Comparison of ENCODE assay signal across 8 cellular contexts in the genomic region with DNA sequence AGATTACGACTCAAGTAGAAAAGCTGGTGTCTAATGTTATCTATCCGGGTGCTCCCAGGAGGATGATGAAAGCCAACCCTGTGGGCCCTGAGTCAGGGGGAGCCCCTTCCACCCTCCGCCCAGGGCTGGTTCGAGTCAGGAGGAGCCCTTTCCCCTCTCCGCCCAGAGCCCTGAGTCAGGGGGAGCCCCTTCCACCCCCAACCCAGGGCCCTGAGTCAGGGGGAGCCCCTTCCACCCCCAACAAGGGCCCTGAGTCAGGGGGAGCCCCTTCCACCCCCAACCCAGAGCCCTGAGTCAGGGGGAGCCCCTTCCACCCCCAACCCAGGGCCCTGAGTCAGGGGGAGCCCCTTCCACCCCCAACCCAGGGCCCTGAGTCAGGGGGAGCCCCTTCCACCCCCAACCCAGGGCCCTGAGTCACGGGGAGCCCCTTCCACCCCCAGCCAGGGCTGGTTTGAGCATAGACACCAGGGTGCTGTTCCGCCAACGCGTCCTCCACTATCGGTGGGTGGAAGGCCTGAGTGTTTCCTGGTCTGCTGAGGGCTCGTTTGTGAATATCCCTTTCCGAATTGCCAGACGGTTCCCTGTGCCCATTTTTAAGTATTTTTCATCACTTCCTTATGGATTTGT.
DNase-seq lines count a peak whose midpoint lies in the region; ATAC-seq lines count a peak whose summit lies in the region.
"Not testable (repeated sequence)": the region's sequence is repeated elsewhere in the genome, so short reads cannot be mapped to it uniquely, and the experiment has no call there.

No MANE protein-coding gene starts in this region.

- peaks cover 19 to 41% (median 20%) of the 10 kb centered on the region in 3 donors for H3K27me3 Mint-ChIP-seq in naive B cell

- H3K4me1 Mint-ChIP-seq in naive B cell, result not testable (repeated sequence)

- not testable (repeated sequence) for H3K4me3 Mint-ChIP-seq in naive B cell

- not testable (repeated sequence) for H3K9me3 Mint-ChIP-seq in naive B cell

- DNase-seq in NOMO-1 treated with dmso at 0.1 percent for 144 hours (lab: John Stamatoyannopoulos, UW; ENCODE audit: unreplicated experiment) (peak; percentile 34), activated T-cell treated with anti-CD3 and anti-CD28 coated beads for 24 hours (ENCODE audit: low read depth) (peak; percentile 1), naive B cell (peak; percentile 5)
- DNase-seq in activated CD4-positive, alpha-beta T cell treated with anti-CD3 and anti-CD28 coated beads for 24 hours (ENCODE audit: low read depth in 2 of 2), result peak; percentile 2 to 14
- DNase-seq in activated T-helper 9 cell treated with anti-CD3 and anti-CD28 coated beads, Interleukin-2, amount 50 U/mL, for 16 hours (ENCODE audit: low read depth), result peak; percentile 6
- DNase-seq in stimulated activated CD4-positive, alpha-beta T cell treated with anti-CD3 and anti-CD28 coated beads, Interleukin-1b, Interleukin-23, amount 100 ng/mL, for 4 hours (ENCODE audit: low read depth in 2 of 2), result peak; percentile 5 to 9
- peak; percentile 7 for DNase-seq in stimulated activated CD8-positive, alpha-beta memory T cell treated with anti-CD3 and anti-CD28 coated beads, Interleukin-4, amount 100 ng/mL, for 24 hours (ENCODE audit: low read depth)
- DNase-seq in stimulated activated naive CD8-positive, alpha-beta T cell treated with anti-CD3 and anti-CD28 coated beads, Interleukin-15, Interleukin-2, amounts not matched to agents 100 U/mL and 50 U/mL, for 24 hours, result peak; percentile 35

- H3K27ac Mint-ChIP-seq in naive B cell, result not testable (repeated sequence)

- ATAC-seq in naive B cell (ENCODE audit: low read depth in 2 of 2), result not testable (repeated sequence)
- ATAC-seq in stimulated activated naive CD8-positive, alpha-beta T cell treated with anti-CD3 and anti-CD28 coated beads, Interleukin-15, Interleukin-2, amounts not matched to agents 100 U/mL and 50 U/mL, for 24 hours, result peak; percentile 74

- H3K36me3 Mint-ChIP-seq in naive B cell, result not testable (repeated sequence)
